In genomic region chr10:6721964-6722615, GRCh38 we compare ENCODE assay signal across 8 cellular contexts.
DNase-seq lines count a peak whose midpoint lies in the region; ATAC-seq, FAIRE-seq and TF ChIP-seq lines count a peak whose summit lies in the region.

No MANE protein-coding gene starts in this region.

- TF ChIP-seq CTCF in AG09319 (IDR thresholded peaks at IDR 0.05; ENCODE audit: low read depth, low read length) (no peak), nephron (IDR thresholded peaks at IDR 0.05; ENCODE audit: unreplicated experiment in 3 of 3) (no peak)

- CTCF ChIA-PET in activated naive CD4-positive, alpha-beta T cell treated with anti-CD3 and anti-CD28 coated beads for 36 hours (lab: Charles Lee) = interaction anchor here (0.8 kb wide), 1 partner anchor 17 kb away, joined by 3 read pairs; no protein-coding TSS in a partner anchor

- no peaks in the 10 kb centered on the region for H3K9me3 Mint-ChIP-seq in nephron
- peaks cover 4% of the 10 kb centered on the region for H3K9me3 Mint-ChIP-seq in activated T-cell treated with anti-CD3 and anti-CD28 coated beads, Interleukin-2, amount 50 U/mL, for 24 hours
- no peaks in the 10 kb centered on the region for H3K9me3 Mint-ChIP-seq in activated naive CD4-positive, alpha-beta T cell treated with anti-CD3 and anti-CD28 coated beads for 36 hours

- DNase-seq in AG09319 (ENCODE audit: extremely low read depth, low read depth) = peak; percentile 81
- peak; percentile 54 for DNase-seq in RCC 7860 (ENCODE audit: low spot score)
- DNase-seq in activated T-cell treated with anti-CD3 and anti-CD28 coated beads, Interleukin-2, amount 50 U/mL, for 24 hours = no peak
- DNase-seq in activated naive CD4-positive, alpha-beta T cell treated with anti-CD3 and anti-CD28 coated beads for 36 hours = no peak
- no peak for DNase-seq in NCI-H446 treated with DMSO at 0.1 percent for 48 hours (lab: John Stamatoyannopoulos, UW)
- DNase-seq in cerebellum (ENCODE audit: low spot score) = no peak

- H3K36me3 Mint-ChIP-seq in nephron (ENCODE audit: low read depth) = no peaks in the 10 kb centered on the region
- H3K36me3 Mint-ChIP-seq in activated T-cell treated with anti-CD3 and anti-CD28 coated beads, Interleukin-2, amount 50 U/mL, for 24 hours (ENCODE audit: low read depth) = no peaks in the 10 kb centered on the region
- no peaks in the 10 kb centered on the region for H3K36me3 Mint-ChIP-seq in activated naive CD4-positive, alpha-beta T cell treated with anti-CD3 and anti-CD28 coated beads for 36 hours (ENCODE audit: low read depth)

- peaks cover 4% of the 10 kb centered on the region for H3K27me3 Mint-ChIP-seq in nephron (ENCODE audit: low read depth)
- H3K27me3 Mint-ChIP-seq in activated T-cell treated with anti-CD3 and anti-CD28 coated beads, Interleukin-2, amount 50 U/mL, for 24 hours = peaks cover 69% of the 10 kb centered on the region
- peaks cover 20% of the 10 kb centered on the region for H3K27me3 Mint-ChIP-seq in activated naive CD4-positive, alpha-beta T cell treated with anti-CD3 and anti-CD28 coated beads for 36 hours (ENCODE audit: low read depth)

- peak; percentile 83 for ATAC-seq in esophagus mucosa

- intact Hi-C loops in activated naive CD4-positive, alpha-beta T cell treated with anti-CD3 and anti-CD28 coated beads for 36 hours (cut with micrococcal nuclease) = no loop called here

- H3K4me3 Mint-ChIP-seq in nephron = peak overlapping the region in 1 of 3 experiments; percentile 0
- no peak overlapping the region for H3K4me3 Mint-ChIP-seq in activated T-cell treated with anti-CD3 and anti-CD28 coated beads, Interleukin-2, amount 50 U/mL, for 24 hours
- no peak overlapping the region for H3K4me3 Mint-ChIP-seq in activated naive CD4-positive, alpha-beta T cell treated with anti-CD3 and anti-CD28 coated beads for 36 hours

- FAIRE-seq in RCC 7860 (lab: Jason Lieb, UNC) = no peak

- H3K27ac Mint-ChIP-seq in nephron = peak overlapping the region; percentile 56 to 71 (median 61)
- H3K27ac Mint-ChIP-seq in activated T-cell treated with anti-CD3 and anti-CD28 coated beads, Interleukin-2, amount 50 U/mL, for 24 hours = no peak overlapping the region
- H3K27ac Mint-ChIP-seq in activated naive CD4-positive, alpha-beta T cell treated with anti-CD3 and anti-CD28 coated beads for 36 hours = no peak overlapping the region

- H3K4me1 Mint-ChIP-seq in nephron = peaks cover 14% of the 10 kb centered on the region
- H3K4me1 Mint-ChIP-seq in activated T-cell treated with anti-CD3 and anti-CD28 coated beads, Interleukin-2, amount 50 U/mL, for 24 hours (ENCODE audit: low read depth) = peaks cover 8% of the 10 kb centered on the region
- no peaks in the 10 kb centered on the region for H3K4me1 Mint-ChIP-seq in activated naive CD4-positive, alpha-beta T cell treated with anti-CD3 and anti-CD28 coated beads for 36 hours (ENCODE audit: low read depth)

Comparison
In these comparisons a context has a peak if more than half of its experiments do, and no peak if none do; other contexts are left out.
1. DNase-seq: peak in AG09319 (single experiment) and RCC 7860 (single experiment); none in activated T-cell treated with anti-CD3 and anti-CD28 coated beads, Interleukin-2, amount 50 U/mL, for 24 hours (single experiment), activated naive CD4-positive, alpha-beta T cell treated with anti-CD3 and anti-CD28 coated beads for 36 hours (single experiment), NCI-H446 treated with DMSO at 0.1 percent for 48 hours (single experiment) and cerebellum (single experiment).
2. H3K27ac Mint-ChIP-seq: peak in nephron (3 of 3); none in activated T-cell treated with anti-CD3 and anti-CD28 coated beads, Interleukin-2, amount 50 U/mL, for 24 hours (single experiment) and activated naive CD4-positive, alpha-beta T cell treated with anti-CD3 and anti-CD28 coated beads for 36 hours (single experiment).